9 cellular contexts compared by ENCODE assay signal in genomic region chr17:78173025-78173715, GRCh38. TPM values are rescaled to one million over a fixed set of nuclear protein-coding genes. Genes with fewer than 3 reads are reported as not detected.
A peak's percentile ranks its signal among the peaks of the same experiment; 100 is the strongest.
DNase-seq lines count a peak whose midpoint lies in the region; ATAC-seq and TF ChIP-seq lines count a peak whose summit lies in the region.
"Had no signal": no experiment of that assay in that cellular context is flagged by ENCODE, and none has a peak within 500 bp of the region (broad histone marks: within the 10 kb centered on the region; RNA-seq: fewer than 3 reads in every experiment).

No MANE protein-coding gene starts in this region.

- peaks cover 14% of the 10 kb centered on the region; the same call in 1 of the 2 replicates for H4K20me1 ChIP-seq in SK-N-SH (ENCODE audit: insufficient read depth)

- TF ChIP-seq RAD21 in SK-N-SH (IDR thresholded peaks at IDR 0.05; ENCODE audit: low read length): no peak

- 34% methylated on average over 3 of the region's 11 CpGs for WGBS in right lobe of liver (ENCODE audit: insufficient coverage, low coverage, low lambda C conversion rate, missing lambda C conversion rate)
- WGBS in SK-N-SH (ENCODE audit: low lambda C conversion rate): 92% methylated on average over 11 of the region's 11 CpGs

- TF ChIP-seq POLR2A in right lobe of liver (IDR thresholded peaks at IDR 0.05): no peak
- no peak for TF ChIP-seq POLR2A in vagina (IDR thresholded peaks at IDR 0.05)

- POLR2A ChIA-PET in activated CD4-positive, alpha-beta memory T cell treated with anti-CD3 and anti-CD28 coated beads, Interleukin-2, amount 10 ng/mL, durations not matched to agents 7 days and 5 days (lab: Charles Lee): interaction anchor here (0.6 to 10.2 kb wide), 7 partner anchors 10 to 76 kb away, joined by 3 to 69 read pairs (median 4); partner anchors contain the start of genes AFMID and TK1
- POLR2A ChIA-PET in SK-N-SH (lab: Yijun Ruan, JAX): no interaction called here

- H3K4me2 ChIP-seq in SK-N-SH: no peak overlapping the region

- H3K9ac ChIP-seq in SK-N-SH: no peak overlapping the region

- H3K4me3 ChIP-seq in right lobe of liver: no peak overlapping the region
- no peak overlapping the region for H3K4me3 ChIP-seq in vagina
- H3K4me3 ChIP-seq in SK-N-SH (ENCODE audit: low read depth in 2 of 2, low read length in 1 of 2): no peak overlapping the region

- CTCF ChIA-PET in activated CD4-positive, alpha-beta memory T cell treated with anti-CD3 and anti-CD28 coated beads, Interleukin-2, amount 10 ng/mL, durations not matched to agents 7 days and 5 days (lab: Charles Lee): interaction anchor here (0.8 to 4.1 kb wide), 2 partner anchors 17 to 88 kb away, joined by 4 to 35 read pairs; no protein-coding TSS in a partner anchor
- CTCF ChIA-PET in SK-N-SH (lab: Yijun Ruan, JAX): interaction anchor here (1.1 to 8.3 kb wide), 6 partner anchors 9 to 78 kb away, joined by 3 to 131 read pairs (median 6); partner anchors contain the start of genes AFMID and TK1

- intact Hi-C loops in Right ventricle myocardium inferior (cut with DNase I): loop anchor here (5.0 kb wide), 1 partner anchor 46 kb away; the partner anchor contains the start of gene TMC6
- intact Hi-C loops in cardiac septum (cut with DNase I): no loop called here
- intact Hi-C loops in right lobe of liver (cut with DNase I): loop anchor here (5.0 to 10.0 kb wide), 3 partner anchors 61 to 82 kb away; no protein-coding TSS in a partner anchor
- intact Hi-C loops in vagina (cut with DNase I): no loop called here

- no peak overlapping the region for H2AFZ ChIP-seq in SK-N-SH (ENCODE audit: low read depth)

- DNase-seq in Right ventricle myocardium inferior (ENCODE audit: missing footprints) (no peak), cardiac septum (ENCODE audit: low spot score) (no peak), right lobe of liver (no peak), vagina (ENCODE audit: extremely low spot score in 2 of 2) (no peak), SK-N-SH (no peak), germinal center (ENCODE audit: low spot score) (no peak)
- peak; percentile 53 for DNase-seq in activated CD4-positive, alpha-beta memory T cell treated with anti-CD3 and anti-CD28 coated beads, Interleukin-2, amount 10 ng/mL, durations not matched to agents 7 days and 5 days
- no peak for DNase-seq in stimulated activated CD4-positive, alpha-beta T cell treated with anti-CD3 and anti-CD28 coated beads, Interleukin-2, amount 100 ng/mL, for 24 hours

- H3K27me3 ChIP-seq in right lobe of liver (no peaks in the 10 kb centered on the region), vagina (no peaks in the 10 kb centered on the region), SK-N-SH (ENCODE audit: insufficient read depth) (no peaks in the 10 kb centered on the region)

- no peaks in the 10 kb centered on the region for H3K9me3 Mint-ChIP-seq in activated CD4-positive, alpha-beta memory T cell treated with anti-CD3 and anti-CD28 coated beads, Interleukin-2, amount 10 ng/mL, durations not matched to agents 7 days and 5 days

- H3K79me2 ChIP-seq in SK-N-SH (ENCODE audit: insufficient read depth): no peaks in the 10 kb centered on the region

- no peaks in the 10 kb centered on the region for H3K9me2 ChIP-seq in SK-N-SH

- peak overlapping the region; percentile 90 for H3K27ac Mint-ChIP-seq in activated CD4-positive, alpha-beta memory T cell treated with anti-CD3 and anti-CD28 coated beads, Interleukin-2, amount 10 ng/mL, durations not matched to agents 7 days and 5 days

- H3F3A ChIP-seq in SK-N-SH (replicated peaks; ENCODE audit: insufficient read depth): peaks cover 13% of the 10 kb centered on the region

- H3K9me3 ChIP-seq in right lobe of liver (no peaks in the 10 kb centered on the region), vagina (no peaks in the 10 kb centered on the region), SK-N-SH (no peaks in the 10 kb centered on the region)

- TF ChIP-seq EP300 in SK-N-SH (IDR thresholded peaks at IDR 0.05; ENCODE audit: borderline replicate concordance in 1 of 2, low read depth in 1 of 2, low read length in 1 of 2): no peak

- peaks cover 73% of the 10 kb centered on the region for H3K4me1 Mint-ChIP-seq in activated CD4-positive, alpha-beta memory T cell treated with anti-CD3 and anti-CD28 coated beads, Interleukin-2, amount 10 ng/mL, durations not matched to agents 7 days and 5 days

- H3K4me1 ChIP-seq in right lobe of liver (peaks cover 0 to 41% (median 17%) of the 10 kb centered on the region in 4 donors), vagina (peaks cover 75% of the 10 kb centered on the region), SK-N-SH (ENCODE audit: control insufficient read depth in 1 of 2, insufficient read depth in 2 of 2, low read depth in 1 of 2, low read length in 1 of 2) (peaks cover 8 to 14% of the 10 kb centered on the region in 2 experiments; a peak in 2 of 4 replicates)

- ATAC-seq in Right ventricle myocardium inferior (peak; percentile 6), right lobe of liver (no peak)

- H3K36me3 ChIP-seq in right lobe of liver (peaks cover 0 to 9% (median 4%) of the 10 kb centered on the region in 4 donors), vagina (no peaks in the 10 kb centered on the region), SK-N-SH (replicated peaks in 1 of 2; ENCODE audit: control insufficient read depth in 1 of 2, insufficient read depth in 2 of 2, low read length in 1 of 2) (peaks cover 0 to 23% of the 10 kb centered on the region in 2 experiments)

- H3K4me3 Mint-ChIP-seq in activated CD4-positive, alpha-beta memory T cell treated with anti-CD3 and anti-CD28 coated beads, Interleukin-2, amount 10 ng/mL, durations not matched to agents 7 days and 5 days: no peak overlapping the region

- H3K36me3 Mint-ChIP-seq in activated CD4-positive, alpha-beta memory T cell treated with anti-CD3 and anti-CD28 coated beads, Interleukin-2, amount 10 ng/mL, durations not matched to agents 7 days and 5 days (ENCODE audit: low read depth): peaks cover 46% of the 10 kb centered on the region

- TF ChIP-seq CTCF in right lobe of liver (IDR thresholded peaks at IDR 0.05): no peak
- TF ChIP-seq CTCF in vagina (IDR thresholded peaks at IDR 0.05): no peak
- no peak for TF ChIP-seq CTCF in SK-N-SH (IDR thresholded peaks at IDR 0.05)

- peak overlapping the region; percentile 1 to 77 (median 61) for H3K27ac ChIP-seq in right lobe of liver
- peak overlapping the region; percentile 79 for H3K27ac ChIP-seq in vagina
- no peak overlapping the region; a peak in 1 of 4 replicates for H3K27ac ChIP-seq in SK-N-SH (ENCODE audit: low read depth in 2 of 2, low read length in 1 of 2)

- H3K27me3 Mint-ChIP-seq in activated CD4-positive, alpha-beta memory T cell treated with anti-CD3 and anti-CD28 coated beads, Interleukin-2, amount 10 ng/mL, durations not matched to agents 7 days and 5 days: no peaks in the 10 kb centered on the region

RNA-seq across cellular contexts. Expression of gene SYNGR2, which starts 4.8 kb away (rescaled TPM):
- total RNA-seq in Right ventricle myocardium inferior (120 TPM), cardiac septum (116 TPM), right lobe of liver (10 to 100 TPM; 43.3 to 55.8 (median 50.4) TPM), vagina (82.3 TPM)
- 10 to 100 TPM; 63.6 to 64.0 TPM for total RNA-seq in activated CD4-positive, alpha-beta memory T cell treated with anti-CD3 and anti-CD28 coated beads, Interleukin-2, amount 10 ng/mL, durations not matched to agents 7 days and 5 days
- 160 and 181 TPM in 2 replicates for polyA plus RNA-seq in SK-N-SH (2012; rRNA removed)
- polyA plus RNA-seq in SK-N-SH (2012; cell fraction: cytosol; rRNA removed): 76.9 and 109 TPM in 2 replicates
- 103 and 110 TPM in 2 replicates for polyA plus RNA-seq in SK-N-SH (2012; cell fraction: nucleus; rRNA removed)

RNA-seq across cellular contexts. Expression of gene TK1, which starts 13.7 kb away (rescaled TPM):
- total RNA-seq in Right ventricle myocardium inferior: 5.2 TPM
- total RNA-seq in cardiac septum: 1.2 TPM
- 100 to 1,000 TPM; 109 to 117 TPM for total RNA-seq in activated CD4-positive, alpha-beta memory T cell treated with anti-CD3 and anti-CD28 coated beads, Interleukin-2, amount 10 ng/mL, durations not matched to agents 7 days and 5 days
- total RNA-seq in right lobe of liver: 1 to 10 TPM; 2.1 to 8.3 (median 4.7) TPM
- total RNA-seq in vagina: 3.7 TPM
- polyA plus RNA-seq in SK-N-SH (2012; rRNA removed): 70.7 and 112 TPM in 2 replicates
- 42.3 and 61.2 TPM in 2 replicates for polyA plus RNA-seq in SK-N-SH (2012; cell fraction: cytosol; rRNA removed)
- 46.5 and 61.3 TPM in 2 replicates for polyA plus RNA-seq in SK-N-SH (2012; cell fraction: nucleus; rRNA removed)

RNA-seq across cellular contexts. Expression of gene AFMID, which starts 14.0 kb away (rescaled TPM):
- total RNA-seq in Right ventricle myocardium inferior (38.2 TPM), cardiac septum (22.3 TPM), right lobe of liver (100 to 1,000 TPM in 5 of 6 experiments, 10 to 100 TPM in 1; 96.6 to 156 (median 142) TPM), vagina (47.6 TPM)
- total RNA-seq in activated CD4-positive, alpha-beta memory T cell treated with anti-CD3 and anti-CD28 coated beads, Interleukin-2, amount 10 ng/mL, durations not matched to agents 7 days and 5 days: 10 to 100 TPM in 1 of 2 experiments, 1 to 10 TPM in 1; 9.2 to 14.0 TPM
- polyA plus RNA-seq in SK-N-SH (2012; rRNA removed): 44.4 and 59.0 TPM in 2 replicates
- 41.9 and 50.3 TPM in 2 replicates for polyA plus RNA-seq in SK-N-SH (2012; cell fraction: cytosol; rRNA removed)
- 47.1 and 49.5 TPM in 2 replicates for polyA plus RNA-seq in SK-N-SH (2012; cell fraction: nucleus; rRNA removed)

RNA-seq across cellular contexts. Expression of gene C17orf99, which starts 27.0 kb away (rescaled TPM):
- total RNA-seq in Right ventricle myocardium inferior (not detected), cardiac septum (not detected), right lobe of liver (not detected), vagina (not detected)
- not detected for total RNA-seq in activated CD4-positive, alpha-beta memory T cell treated with anti-CD3 and anti-CD28 coated beads, Interleukin-2, amount 10 ng/mL, durations not matched to agents 7 days and 5 days
- polyA plus RNA-seq in SK-N-SH (2012; rRNA removed): not detected in 2 replicates
- not detected in 2 replicates for polyA plus RNA-seq in SK-N-SH (2012; cell fraction: cytosol; rRNA removed)
- polyA plus RNA-seq in SK-N-SH (2012; cell fraction: nucleus; rRNA removed): not detected in 2 replicates
- total RNA-seq: dermis microvascular lymphatic vessel endothelial cell had no signal

RNA-seq across cellular contexts. Expression of gene BIRC5, which starts 40.9 kb away (rescaled TPM):
- total RNA-seq in Right ventricle myocardium inferior: 1.2 TPM
- total RNA-seq in cardiac septum: 0.38 TPM
- total RNA-seq in activated CD4-positive, alpha-beta memory T cell treated with anti-CD3 and anti-CD28 coated beads, Interleukin-2, amount 10 ng/mL, durations not matched to agents 7 days and 5 days: 10 to 100 TPM; 86.1 to 86.5 TPM
- total RNA-seq in right lobe of liver: 1 to 10 TPM in 4 of 6 experiments, under 1 TPM in 2; 0.57 to 2.0 (median 1.4) TPM
- 3.4 TPM for total RNA-seq in vagina
- polyA plus RNA-seq in SK-N-SH (2012; rRNA removed): 23.5 and 31.4 TPM in 2 replicates
- polyA plus RNA-seq in SK-N-SH (2012; cell fraction: cytosol; rRNA removed): 25.8 and 29.6 TPM in 2 replicates
- polyA plus RNA-seq in SK-N-SH (2012; cell fraction: nucleus; rRNA removed): 13.7 and 15.8 TPM in 2 replicates

Comparison
In these comparisons a context has a peak if more than half of its experiments do, and no peak if none do; other contexts are left out.
1. intact Hi-C loops: an anchor here in Right ventricle myocardium inferior (5.0 kb wide) and right lobe of liver (5.0 to 10.0 kb wide); none called in cardiac septum and vagina.
2. H3K27ac ChIP-seq: peak in right lobe of liver (3 of 3) and vagina (single experiment); none in SK-N-SH (0 of 2).
3. RNA of gene TK1, which starts 13.7 kb away (total RNA-seq): 109 to 117 TPM in activated CD4-positive, alpha-beta memory T cell treated with anti-CD3 and anti-CD28 coated beads, Interleukin-2, amount 10 ng/mL, durations not matched to agents 7 days and 5 days; 2.1 to 8.3 TPM in right lobe of liver, 5.2 TPM in Right ventricle myocardium inferior (single experiment), 3.7 TPM in vagina (single experiment) and 1.2 TPM in cardiac septum (single experiment); every median in the first group is over 10 times any median in the second.